In the genomic region with DNA sequence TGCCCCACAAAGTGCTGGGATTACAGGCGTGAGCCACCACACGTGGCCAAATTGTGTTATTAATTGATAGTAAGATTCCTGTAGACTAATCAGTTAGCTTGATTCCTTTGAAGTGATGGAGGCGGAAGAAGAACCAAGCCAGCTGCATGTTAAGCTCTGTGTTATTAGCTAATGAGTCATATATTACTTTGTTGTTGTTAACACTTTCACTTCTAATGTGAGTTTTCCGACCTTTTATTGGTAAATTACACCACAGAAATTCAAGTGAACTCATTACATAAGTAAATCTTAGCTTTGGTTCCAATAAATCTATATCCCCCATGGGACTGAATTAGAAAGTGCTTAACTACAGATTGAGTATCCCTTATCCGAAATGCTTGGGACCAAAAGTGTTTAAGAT, we compare ENCODE assay signal across 27 cellular contexts. TPM values are rescaled to one million over a fixed set of nuclear protein-coding genes. Genes with fewer than 3 reads are reported as not detected.
DNase-seq lines count a peak whose midpoint lies in the region; ATAC-seq and TF ChIP-seq lines count a peak whose summit lies in the region.
"Had no signal": no experiment of that assay in that cellular context is flagged by ENCODE, and none has a peak within 500 bp of the region (broad histone marks: within the 10 kb centered on the region; RNA-seq: fewer than 3 reads in every experiment).

No MANE protein-coding gene starts in this region.

- H3K9me3 ChIP-seq in body of pancreas (no peaks in the 10 kb centered on the region), mammary epithelial cell (replicated peaks; ENCODE audit: insufficient read depth, low read length) (peaks cover 4% of the 10 kb centered on the region)
- H3K9me3 ChIP-seq: ascending aorta, left lung, neutrophil, testis had no signal

- no peaks in the 10 kb centered on the region for H3K27me3 ChIP-seq in body of pancreas
- no peaks in the 10 kb centered on the region for H3K27me3 ChIP-seq in mammary epithelial cell (ENCODE audit: insufficient read depth, low read length)
- H3K27me3 ChIP-seq: ascending aorta, left lung, testis had no signal

- dilution Hi-C loops in mammary epithelial cell (cut with HindIII; ENCODE audit: low sequenced_read_pairs), result no loop called here

- no peak for DNase-seq in central memory CD8-positive, alpha-beta T cell (ENCODE audit: low spot score in 2 of 2)
- DNase-seq in body of pancreas, result no peak
- no peak for DNase-seq in mammary epithelial cell
- DNase-seq: activated gamma-delta T cell; activated naive CD8-positive, alpha-beta T cell treated with anti-CD3 and anti-CD28 coated beads, Interleukin-2, amount 10 ng/mL, durations not matched to agents 7 days and 5 days; central memory CD4-positive, alpha-beta T cell; dermis blood vessel endothelial cell; Karpas-422; left lung; mesendoderm; NCI-H1436 treated with DMSO at 0.1 percent for 48 hours; NCI-H446 treated with DMSO at 0.1 percent for 48 hours; NCI-H82; stimulated activated CD4-positive, alpha-beta T cell treated with anti-CD3 and anti-CD28 coated beads, Interleukin-15, amount 100 ng/mL, for 24 hours; stimulated activated naive CD4-positive, alpha-beta T cell; testis had no signal

- H3K27ac Mint-ChIP-seq in central memory CD8-positive, alpha-beta T cell (ENCODE audit: low read depth), result no peak overlapping the region
- H3K27ac Mint-ChIP-seq in stimulated activated memory B cell treated with anti-CD40 and anti-IgM and Interleukin-4, amounts not matched to agents 10 μg/mL and 1 μg/mL and 100 μg/mL, for 72 hours, result no peak overlapping the region
- H3K27ac Mint-ChIP-seq: activated naive CD8-positive, alpha-beta T cell treated with anti-CD3 and anti-CD28 coated beads, Interleukin-2, amount 10 ng/mL, durations not matched to agents 7 days and 5 days; activated T-cell treated with anti-CD3 and anti-CD28 coated beads, Interleukin-2, amount 50 U/mL, for 24 hours; T-helper 1 cell treated with Interleukin-12 subunit alpha and Interleukin-12 subunit beta and Interleukin-4 antibody, amounts not matched to agents 30 μg/mL and 1 μg/mL, for 36 hours had no signal

- no peak for TF ChIP-seq POLR2A in body of pancreas (IDR thresholded peaks at IDR 0.05)

- no peaks in the 10 kb centered on the region for H4K20me1 ChIP-seq in mammary epithelial cell (ENCODE audit: insufficient read depth, low read length)

- H3K9me3 Mint-ChIP-seq in central memory CD8-positive, alpha-beta T cell, result no peaks in the 10 kb centered on the region
- peaks cover 2% of the 10 kb centered on the region for H3K9me3 Mint-ChIP-seq in stimulated activated memory B cell treated with anti-CD40 and anti-IgM and Interleukin-4, amounts not matched to agents 10 μg/mL and 1 μg/mL and 100 μg/mL, for 72 hours
- H3K9me3 Mint-ChIP-seq: activated naive CD8-positive, alpha-beta T cell treated with anti-CD3 and anti-CD28 coated beads, Interleukin-2, amount 10 ng/mL, durations not matched to agents 7 days and 5 days; activated T-cell treated with anti-CD3 and anti-CD28 coated beads, Interleukin-2, amount 50 U/mL, for 24 hours had no signal

- peaks cover 8% of the 10 kb centered on the region for H3K27me3 Mint-ChIP-seq in central memory CD8-positive, alpha-beta T cell
- peaks cover 32% of the 10 kb centered on the region for H3K27me3 Mint-ChIP-seq in stimulated activated memory B cell treated with anti-CD40 and anti-IgM and Interleukin-4, amounts not matched to agents 10 μg/mL and 1 μg/mL and 100 μg/mL, for 72 hours
- H3K27me3 Mint-ChIP-seq: activated naive CD8-positive, alpha-beta T cell treated with anti-CD3 and anti-CD28 coated beads, Interleukin-2, amount 10 ng/mL, durations not matched to agents 7 days and 5 days had no signal

- H3K4me1 Mint-ChIP-seq in central memory CD8-positive, alpha-beta T cell, result peaks cover 5% of the 10 kb centered on the region
- H3K4me1 Mint-ChIP-seq in stimulated activated memory B cell treated with anti-CD40 and anti-IgM and Interleukin-4, amounts not matched to agents 10 μg/mL and 1 μg/mL and 100 μg/mL, for 72 hours, result peaks cover 6% of the 10 kb centered on the region
- H3K4me1 Mint-ChIP-seq: activated naive CD8-positive, alpha-beta T cell treated with anti-CD3 and anti-CD28 coated beads, Interleukin-2, amount 10 ng/mL, durations not matched to agents 7 days and 5 days; CD14-positive monocyte had no signal

- H3K36me3 ChIP-seq in body of pancreas (replicated peaks in 1 of 2; ENCODE audit: insufficient read depth in 1 of 2, low read depth in 2 of 2) (no peaks in the 10 kb centered on the region), mammary epithelial cell (ENCODE audit: insufficient read depth, low read length) (no peaks in the 10 kb centered on the region)
- H3K36me3 ChIP-seq: left lung had no signal

- no peak overlapping the region for H3K4me2 ChIP-seq in mammary epithelial cell (ENCODE audit: insufficient read depth, low read depth, low read length)

- intact Hi-C loops in body of pancreas (cut with DNase I) (loop anchor here (10.0 kb wide), 1 partner anchor 137 kb away; no protein-coding TSS in a partner anchor), mammary epithelial cell (cut with micrococcal nuclease) (no loop called here)

- 29 to 46% methylated on average over 4 to 5 of the region's 5 CpGs for WGBS in body of pancreas, 2 donors
- WGBS in mammary epithelial cell (ENCODE audit: low coverage, missing lambda C conversion rate), result 88% methylated on average over 5 of the region's 5 CpGs

- no peak overlapping the region for H2AFZ ChIP-seq in mammary epithelial cell (ENCODE audit: low read depth, low read length)

- TF ChIP-seq CTCF in body of pancreas (IDR thresholded peaks at IDR 0.05) (no peak), mammary epithelial cell (conservative IDR thresholded peaks at IDR 0.05 in 1 of 2, IDR thresholded peaks at IDR 0.05 in 1 of 2; ENCODE audit: extremely low read depth in 1 of 2, insufficient read depth in 1 of 2, low read depth in 1 of 2, low read length in 2 of 2) (no peak)

- CTCF ChIA-PET in mammary epithelial cell (lab: Charles Lee; ENCODE audit: low non-redundant PET), result interaction anchor here (0.6 kb wide), 1 partner anchor 216 kb away, joined by 3 read pairs; no protein-coding TSS in a partner anchor

- no peak overlapping the region for H3K4me3 Mint-ChIP-seq in central memory CD8-positive, alpha-beta T cell
- H3K4me3 Mint-ChIP-seq in stimulated activated memory B cell treated with anti-CD40 and anti-IgM and Interleukin-4, amounts not matched to agents 10 μg/mL and 1 μg/mL and 100 μg/mL, for 72 hours, result peak overlapping the region; percentile 39
- H3K4me3 Mint-ChIP-seq: activated naive CD8-positive, alpha-beta T cell treated with anti-CD3 and anti-CD28 coated beads, Interleukin-2, amount 10 ng/mL, durations not matched to agents 7 days and 5 days; activated T-cell treated with anti-CD3 and anti-CD28 coated beads, Interleukin-2, amount 50 U/mL, for 24 hours; CD14-positive monocyte; T-helper 1 cell treated with Interleukin-12 subunit alpha and Interleukin-12 subunit beta and Interleukin-4 antibody, amounts not matched to agents 30 μg/mL and 1 μg/mL, for 36 hours had no signal

- H3K36me3 Mint-ChIP-seq in central memory CD8-positive, alpha-beta T cell (ENCODE audit: insufficient read depth), result no peaks in the 10 kb centered on the region
- peaks cover 7% of the 10 kb centered on the region for H3K36me3 Mint-ChIP-seq in stimulated activated memory B cell treated with anti-CD40 and anti-IgM and Interleukin-4, amounts not matched to agents 10 μg/mL and 1 μg/mL and 100 μg/mL, for 72 hours
- H3K36me3 Mint-ChIP-seq: activated naive CD8-positive, alpha-beta T cell treated with anti-CD3 and anti-CD28 coated beads, Interleukin-2, amount 10 ng/mL, durations not matched to agents 7 days and 5 days had no signal

- H3K27ac ChIP-seq in body of pancreas (no peak overlapping the region), mammary epithelial cell (ENCODE audit: insufficient read depth, low read depth, low read length) (no peak overlapping the region)
- H3K27ac ChIP-seq: ascending aorta, left lung, neutrophil, testis had no signal

- peaks cover 6% of the 10 kb centered on the region for H3K4me1 ChIP-seq in body of pancreas
- H3K4me1 ChIP-seq in mammary epithelial cell (ENCODE audit: insufficient read depth, low read length), result no peaks in the 10 kb centered on the region
- H3K4me1 ChIP-seq: ascending aorta, left lung had no signal

- in situ Hi-C loops in mammary epithelial cell (cut with MboI; ENCODE audit: low sequenced_read_pairs in 2 of 2), result loop anchor here (10.0 to 25.0 kb wide), 2 partner anchors 137 to 209 kb away; no protein-coding TSS in a partner anchor

- no peaks in the 10 kb centered on the region for H3K79me2 ChIP-seq in mammary epithelial cell (ENCODE audit: insufficient read depth, low read length)

- BruUV-seq in mammary epithelial cell (replicated peaks; lab: Mats Ljungman, UMichigan), result no TSS peak

- ATAC-seq in GM18867 (IDR thresholded peaks at IDR 0.05; ENCODE audit: unreplicated experiment) (peak; percentile 40), HG03060 (IDR thresholded peaks at IDR 0.05; ENCODE audit: low read depth, unreplicated experiment) (peak; percentile 61), body of pancreas (no peak), HG02571 (IDR thresholded peaks at IDR 0.05; ENCODE audit: unreplicated experiment) (no peak)
- peak; percentile 52 for ATAC-seq in central memory CD8-positive, alpha-beta T cell (replicated peaks; ENCODE audit: extremely low read depth, poor library complexity, severe bottlenecking)
- ATAC-seq in stimulated activated memory B cell treated with anti-CD40 and anti-IgM and Interleukin-4, amounts not matched to agents 10 μg/mL and 1 μg/mL and 100 μg/mL, for 72 hours, result peak; percentile 62
- ATAC-seq: HepG2, left lung, sciatic nerve had no signal

- H3K9ac ChIP-seq in mammary epithelial cell (ENCODE audit: insufficient read depth, low read length), result no peak overlapping the region

- H3K4me3 ChIP-seq in body of pancreas, result no peak overlapping the region
- no peak overlapping the region for H3K4me3 ChIP-seq in mammary epithelial cell (replicated peaks in 1 of 3; ENCODE audit: insufficient read depth in 1 of 3, low read depth in 2 of 3, low read length in 3 of 3)
- H3K4me3 ChIP-seq: ascending aorta, left lung, testis had no signal

RNA-seq across cellular contexts. Expression of gene CHMP1B, which starts 20.3 kb away (rescaled TPM):
- total RNA-seq in body of pancreas (10 to 100 TPM; 23.1 to 27.4 TPM), mammary epithelial cell (10 to 100 TPM; 46.7 to 76.5 TPM)
- 25.7 TPM for polyA plus RNA-seq in mammary epithelial cell
- 49.5 TPM for polyA minus RNA-seq in mammary epithelial cell

RNA-seq across cellular contexts. Expression of gene MPPE1, which starts 36.6 kb away (rescaled TPM):
- total RNA-seq in body of pancreas, result 10 to 100 TPM; 29.0 to 43.1 TPM
- total RNA-seq in mammary epithelial cell, result 10 to 100 TPM; 27.2 to 33.6 TPM
- 10.2 TPM for polyA plus RNA-seq in mammary epithelial cell
- polyA minus RNA-seq in mammary epithelial cell, result 29.1 TPM

Comparison
In these comparisons a context has a peak if more than half of its experiments do, and no peak if none do; other contexts are left out.
1. ATAC-seq: peak in GM18867 (single experiment), HG03060 (single experiment), central memory CD8-positive, alpha-beta T cell (single experiment) and stimulated activated memory B cell treated with anti-CD40 and anti-IgM and Interleukin-4, amounts not matched to agents 10 μg/mL and 1 μg/mL and 100 μg/mL, for 72 hours (single experiment); none in body of pancreas (single experiment) and HG02571 (single experiment).